ENCODE assay signal across 8 cellular contexts in the genomic region with DNA sequence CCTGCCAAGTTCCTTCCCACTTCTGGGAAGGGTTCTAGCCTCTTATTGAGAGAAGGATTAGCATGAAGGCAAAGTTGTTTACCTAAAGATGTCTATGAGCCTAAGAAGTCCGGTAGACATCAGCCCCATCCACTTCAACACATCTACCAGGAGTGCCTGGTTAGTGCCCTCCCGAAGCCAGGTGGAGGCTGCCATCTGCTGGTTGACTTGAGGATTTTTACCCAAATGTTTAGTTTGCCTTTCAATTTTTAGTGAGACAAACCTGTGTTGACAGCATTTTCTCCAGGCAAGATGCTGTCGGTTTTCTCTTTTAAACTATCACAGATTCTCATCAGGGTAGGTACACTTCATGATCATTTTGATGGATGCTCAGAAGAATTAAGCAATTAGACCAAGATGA.
A peak's percentile ranks its signal among the peaks of the same experiment; 100 is the strongest.
DNase-seq lines count a peak whose midpoint lies in the region; ATAC-seq lines count a peak whose summit lies in the region.

No MANE protein-coding gene starts in this region.

- no peaks in the 10 kb centered on the region for H3K4me1 Mint-ChIP-seq in central memory CD8-positive, alpha-beta T cell

- no peak overlapping the region for H3K27ac Mint-ChIP-seq in central memory CD8-positive, alpha-beta T cell (ENCODE audit: low read depth)

- no peaks in the 10 kb centered on the region for H3K27me3 Mint-ChIP-seq in central memory CD8-positive, alpha-beta T cell

- H3K9me3 Mint-ChIP-seq in central memory CD8-positive, alpha-beta T cell = no peaks in the 10 kb centered on the region

- peaks cover 1% of the 10 kb centered on the region for H3K36me3 Mint-ChIP-seq in central memory CD8-positive, alpha-beta T cell (ENCODE audit: insufficient read depth)

- peak; percentile 60 for ATAC-seq in HG02970 (IDR thresholded peaks at IDR 0.05; ENCODE audit: low FRiP score, unreplicated experiment)
- peak; percentile 74 to 85 for ATAC-seq in activated CD4-positive, CD25-positive, alpha-beta regulatory T cell treated with anti-CD3 and anti-CD28 coated beads, Interleukin-2, amount 50 U/mL, for 24 hours
- peak; percentile 71 for ATAC-seq in central memory CD8-positive, alpha-beta T cell (replicated peaks; ENCODE audit: extremely low read depth, poor library complexity, severe bottlenecking)
- no peak for ATAC-seq in HG03565 (IDR thresholded peaks at IDR 0.05; ENCODE audit: unreplicated experiment)

- DNase-seq in GDM1 (lab: John Stamatoyannopoulos, UW) (peak; percentile 43), NCI-H345 treated with DMSO at 0.1 percent for 48 hours (lab: John Stamatoyannopoulos, UW; ENCODE audit: unreplicated experiment) (peak; percentile 72), kidney glomerular epithelial cell (lab: John Stamatoyannopoulos, UW) (peak; percentile 36)
- DNase-seq in central memory CD8-positive, alpha-beta T cell (ENCODE audit: low spot score in 2 of 2) = peak; percentile 67 to 69
- peak; percentile 68 for DNase-seq in stimulated activated CD4-positive, alpha-beta T cell treated with anti-CD3 and anti-CD28 coated beads, Interleukin-2, amount 100 ng/mL, for 4 hours (ENCODE audit: low read depth)

- no peak overlapping the region for H3K4me3 Mint-ChIP-seq in central memory CD8-positive, alpha-beta T cell
